ENCODE assay signal across 27 cellular contexts in the genomic region with DNA sequence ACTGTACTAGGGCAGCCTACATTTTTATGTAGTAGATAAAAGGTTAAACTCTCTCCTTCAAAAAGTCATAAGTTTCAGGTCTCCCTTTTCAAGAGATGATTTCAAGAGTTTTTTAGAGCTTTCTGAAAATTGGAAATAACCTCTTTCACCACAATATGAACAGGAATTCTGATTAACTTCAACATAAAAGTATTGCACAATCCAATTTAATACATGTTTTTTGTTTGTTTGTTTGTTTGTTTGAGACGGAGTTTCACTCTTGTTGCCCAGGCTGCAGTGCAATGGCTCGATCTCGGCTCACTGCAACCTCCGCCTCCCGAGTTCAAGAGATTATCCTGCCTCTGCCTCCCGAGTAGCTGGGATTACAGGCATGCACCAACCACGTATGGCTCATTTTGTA.
"Had no signal": no experiment of that assay in that cellular context is flagged by ENCODE, and none has a peak within 500 bp of the region (broad histone marks: within the 10 kb centered on the region; RNA-seq: fewer than 3 reads in every experiment).

No MANE protein-coding gene starts in this region.

- H3K36me3 ChIP-seq: stomach, suprapubic skin, thoracic aorta, thyroid gland, tibial artery, tibial nerve, transverse colon, upper lobe of left lung, upper lobe of right lung, uterus, vagina had no signal

- FAIRE-seq: urothelium cell line had no signal

- ATAC-seq: stimulated activated effector memory CD8-positive, alpha-beta T cell treated with anti-CD3 and anti-CD28 coated beads, Interleukin-12 subunit alpha, Interleukin-12 subunit beta, amount 100 ng/mL, for 72 hours; stimulated activated memory B cell treated with anti-CD40 and anti-IgM and Interleukin-4, amounts not matched to agents 10 μg/mL and 1 μg/mL and 100 μg/mL, for 72 hours; stimulated activated naive B cell treated with anti-CD40 and anti-IgM and Interleukin-4, amounts not matched to agents 10 μg/mL and 1 μg/mL and 100 μg/mL, for 72 hours; stimulated activated naive CD8-positive, alpha-beta T cell treated with anti-CD3 and anti-CD28 coated beads, Interleukin-15, amount 100 ng/mL, for 72 hours; stimulated activated naive CD8-positive, alpha-beta T cell treated with anti-CD3 and anti-CD28 coated beads, Interleukin-15, Interleukin-2, amounts not matched to agents 100 U/mL and 50 U/mL, for 24 hours; upper lobe of right lung had no signal

- H3K27ac ChIP-seq: stomach, suprapubic skin, testis, thoracic aorta, thyroid gland, tibial artery, tibial nerve, transverse colon, upper lobe of left lung, upper lobe of right lung, uterus, vagina had no signal

- H3K9me3 ChIP-seq: stomach, suprapubic skin, testis, thoracic aorta, thyroid gland, tibial artery, tibial nerve, transverse colon, upper lobe of left lung, upper lobe of right lung, uterus, vagina had no signal

- H3K27me3 ChIP-seq: stomach, suprapubic skin, testis, thyroid gland, tibial artery, tibial nerve, transverse colon, upper lobe of left lung, upper lobe of right lung, uterus, vagina had no signal

- DNase-seq: stimulated activated CD4-positive, alpha-beta T cell treated with anti-CD3 and anti-CD28 coated beads, Interleukin-2, amount 100 ng/mL, for 48 hours; stimulated activated CD4-positive, alpha-beta T cell treated with anti-CD3 and anti-CD28 coated beads, Interleukin-4, amount 100 ng/mL, for 1 hour; stimulated activated CD4-positive, alpha-beta T cell treated with anti-CD3 and anti-CD28 coated beads, Interleukin-4, amount 100 ng/mL, for 24 hours; stimulated activated CD4-positive, alpha-beta T cell treated with anti-CD3 and anti-CD28 coated beads, Interleukin-4, amount 100 ng/mL, for 4 hours; stimulated activated CD8-positive, alpha-beta memory T cell treated with anti-CD3 and anti-CD28 coated beads, Interleukin-4, amount 100 ng/mL, for 48 hours; stimulated activated naive B cell treated with anti-CD40 and anti-IgM and Interleukin-4, amounts not matched to agents 10 μg/mL and 1 μg/mL and 100 μg/mL, for 72 hours; stimulated activated naive CD4-positive, alpha-beta T cell; stimulated activated naive CD4-positive, alpha-beta T cell treated with Interleukin-2 at 50 U/mL for 16 hours; stimulated activated naive CD8-positive, alpha-beta T cell treated with anti-CD3 and anti-CD28 coated beads, Interleukin-15, amount 100 ng/mL, for 72 hours; stimulated activated naive CD8-positive, alpha-beta T cell treated with anti-CD3 and anti-CD28 coated beads, Interleukin-15, Interleukin-2, amounts not matched to agents 100 U/mL and 50 U/mL, for 24 hours; stomach; substantia nigra; testis; thyroid gland; tibial artery; transverse colon; trophoblast cell; upper lobe of left lung; upper lobe of right lung; uterus had no signal

- H3K4me1 ChIP-seq: stomach, suprapubic skin, testis, thyroid gland, tibial artery, tibial nerve, transverse colon, upper lobe of left lung, upper lobe of right lung, uterus, vagina had no signal

- H3K4me3 ChIP-seq: stomach, suprapubic skin, testis, thoracic aorta, thyroid gland, tibial artery, tibial nerve, transverse colon, upper lobe of left lung, upper lobe of right lung, uterus, vagina had no signal
